Comparison of ENCODE assay signal across 9 cellular contexts in the genomic region with DNA sequence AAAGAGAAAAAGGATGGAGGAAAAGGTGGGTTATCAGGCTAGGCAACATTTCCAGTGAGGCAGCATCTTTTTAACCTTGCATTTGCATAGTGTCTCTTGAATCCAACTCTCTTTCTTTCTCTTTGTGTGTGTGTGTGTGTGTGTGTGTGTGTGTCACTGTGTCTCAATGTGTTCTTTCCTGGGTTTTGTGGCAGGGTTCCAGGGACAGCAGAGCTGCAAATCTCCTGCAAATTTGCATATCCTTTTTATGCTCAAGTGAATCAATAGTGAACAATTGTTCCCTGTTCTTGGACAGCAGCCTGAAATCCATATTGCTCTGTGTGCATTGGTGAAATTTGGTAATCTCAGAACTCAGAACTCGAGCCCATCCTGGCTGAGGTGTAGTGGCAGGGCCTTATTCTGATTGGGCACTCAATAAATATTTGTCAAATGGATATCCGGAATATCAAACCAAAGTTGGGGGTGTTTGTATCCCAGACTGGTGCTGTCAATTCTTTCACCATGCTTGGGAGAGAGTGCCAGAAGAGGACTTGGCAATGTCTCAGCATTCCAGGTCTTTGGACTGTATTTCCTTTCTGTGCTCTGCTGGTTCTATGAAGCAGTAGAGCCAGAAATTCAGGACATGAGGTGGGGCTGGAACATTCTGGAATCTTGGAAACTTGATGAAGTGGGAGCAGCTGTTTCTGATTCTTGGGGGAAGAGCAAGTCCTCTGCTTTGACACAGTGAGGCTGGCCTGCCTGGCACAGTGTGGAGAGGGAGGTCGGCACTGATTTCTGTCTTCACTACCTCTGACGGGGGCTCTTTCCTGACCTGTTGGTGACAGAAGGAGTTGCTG.
DNase-seq lines count a peak whose midpoint lies in the region; ATAC-seq and TF ChIP-seq lines count a peak whose summit lies in the region.
"Had no signal": no experiment of that assay in that cellular context is flagged by ENCODE, and none has a peak within 500 bp of the region (broad histone marks: within the 10 kb centered on the region; RNA-seq: fewer than 3 reads in every experiment).

No MANE protein-coding gene starts in this region.

- POLR2A ChIA-PET in CD8-positive, alpha-beta T cell (lab: Charles Lee) = no interaction called here

- 33 to 37% methylated on average over 4 of the region's 4 CpGs for WGBS in testis, 2 donors

- H3K9me3 ChIP-seq in colonic mucosa (no peaks in the 10 kb centered on the region), testis (no peaks in the 10 kb centered on the region)
- no peaks in the 10 kb centered on the region for H3K9me3 ChIP-seq in CD8-positive, alpha-beta T cell (ENCODE audit: low read length)

- no peaks in the 10 kb centered on the region for H3K9me3 Mint-ChIP-seq in CD8-positive, alpha-beta T cell

- peak; percentile 91 for DNase-seq in NCI-H1048 (lab: John Stamatoyannopoulos, UW)
- DNase-seq in colonic mucosa = peak; percentile 59
- peak; percentile 57 for DNase-seq in left lobe of liver (ENCODE audit: low spot score)
- peak; percentile 59 for DNase-seq in testis
- no peak for DNase-seq in A172 (ENCODE audit: low spot score)
- no peak for DNase-seq in CD8-positive, alpha-beta T cell

- H3K27me3 Mint-ChIP-seq in CD8-positive, alpha-beta T cell (ENCODE audit: low read depth) = peaks cover 6% of the 10 kb centered on the region

- no peaks in the 10 kb centered on the region for H3K36me3 Mint-ChIP-seq in CD8-positive, alpha-beta T cell

- H3K4me3 Mint-ChIP-seq in CD8-positive, alpha-beta T cell = no peak overlapping the region

- TF ChIP-seq CTCF in colonic mucosa (IDR thresholded peaks at IDR 0.05) (no peak), testis (IDR thresholded peaks at IDR 0.05) (no peak)
- no peak for TF ChIP-seq CTCF in CD8-positive, alpha-beta T cell (IDR thresholded peaks at IDR 0.05)

- H3K4me3 ChIP-seq in colonic mucosa = no peak overlapping the region
- no peak overlapping the region for H3K4me3 ChIP-seq in testis
- no peak overlapping the region for H3K4me3 ChIP-seq in CD8-positive, alpha-beta T cell (ENCODE audit: low read depth, low read length)

- no peak overlapping the region for H3K27ac ChIP-seq in colonic mucosa
- peak overlapping the region; percentile 1 to 77 for H3K27ac ChIP-seq in testis
- H3K27ac ChIP-seq in CD8-positive, alpha-beta T cell (ENCODE audit: low read depth, low read length) = no peak overlapping the region

- no peak overlapping the region for H3K27ac Mint-ChIP-seq in CD8-positive, alpha-beta T cell

- ATAC-seq in left lobe of liver = peak; percentile 82
- ATAC-seq in CD8-positive, alpha-beta T cell = no peak
- ATAC-seq in HG03439 (IDR thresholded peaks at IDR 0.05; ENCODE audit: unreplicated experiment) = no peak
- no peak for ATAC-seq in HG02884 (IDR thresholded peaks at IDR 0.05; ENCODE audit: unreplicated experiment)
- ATAC-seq: Panc1 had no signal

- CTCF ChIA-PET in CD8-positive, alpha-beta T cell (lab: Charles Lee) = no interaction called here

- TF ChIP-seq POLR2A in testis (IDR thresholded peaks at IDR 0.05) = no peak

- no peaks in the 10 kb centered on the region for H3K36me3 ChIP-seq in colonic mucosa
- no peaks in the 10 kb centered on the region for H3K36me3 ChIP-seq in testis (ENCODE audit: low read depth, missing control alignments)
- H3K36me3 ChIP-seq in CD8-positive, alpha-beta T cell (ENCODE audit: insufficient read depth, low read length) = no peaks in the 10 kb centered on the region

- peak overlapping the region in 1 of 2 donors; percentile 35 for H3K9ac ChIP-seq in colonic mucosa (ENCODE audit: low read depth in 2 of 2, low read length in 2 of 2)

- H3K4me1 ChIP-seq in colonic mucosa = no peaks in the 10 kb centered on the region
- peaks cover 20% of the 10 kb centered on the region for H3K4me1 ChIP-seq in testis
- H3K4me1 ChIP-seq in CD8-positive, alpha-beta T cell (ENCODE audit: insufficient read depth, low read length) = no peaks in the 10 kb centered on the region

- H3K4me1 Mint-ChIP-seq in CD8-positive, alpha-beta T cell (ENCODE audit: low read depth) = no peaks in the 10 kb centered on the region

- intact Hi-C loops in colonic mucosa (cut with DNase I) = loop anchor here (10.0 kb wide), 1 partner anchor 151 kb away; a partner anchor contains a TSS
- intact Hi-C loops in testis (cut with DNase I; ENCODE audit: low total_unique reads) = no loop called here
- intact Hi-C loops in CD8-positive, alpha-beta T cell (cut with DNase I, micrococcal nuclease) = no loop called here

- H3K27me3 ChIP-seq in colonic mucosa = no peaks in the 10 kb centered on the region
- H3K27me3 ChIP-seq in testis = no peaks in the 10 kb centered on the region
- H3K27me3 ChIP-seq in CD8-positive, alpha-beta T cell (ENCODE audit: insufficient read depth, low read length) = no peaks in the 10 kb centered on the region

Comparison
In these comparisons a context has a peak if more than half of its experiments do, and no peak if none do; other contexts are left out.
1. DNase-seq: peak in NCI-H1048 (single experiment), colonic mucosa (single experiment), left lobe of liver (single experiment) and testis (single experiment); none in A172 (single experiment) and CD8-positive, alpha-beta T cell (0 of 7).
2. H3K27ac ChIP-seq: peak in testis (2 of 2); none in colonic mucosa (single experiment) and CD8-positive, alpha-beta T cell (single experiment).